Comparison of ENCODE assay signal across 25 cellular contexts in the genomic region with DNA sequence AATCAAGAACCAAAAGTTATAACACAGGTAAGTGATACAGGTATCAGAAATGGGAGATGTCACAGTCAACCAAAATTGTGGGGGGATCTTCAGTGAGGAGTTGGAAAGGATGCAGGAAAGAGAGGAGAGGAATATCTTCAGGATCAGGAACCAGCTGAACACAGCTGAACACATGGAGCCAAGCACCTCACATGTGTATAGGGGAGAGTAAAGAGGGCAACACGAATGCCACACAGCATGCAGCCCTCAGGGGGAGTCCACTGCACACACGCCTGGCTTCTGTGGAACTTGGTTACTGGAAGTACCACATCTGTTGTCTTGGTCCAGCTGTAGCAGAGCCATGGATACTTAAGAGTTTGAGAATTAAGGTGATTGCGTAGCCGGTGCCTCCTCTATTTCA.
DNase-seq lines count a peak whose midpoint lies in the region; FAIRE-seq and TF ChIP-seq lines count a peak whose summit lies in the region.
"Had no signal": no experiment of that assay in that cellular context is flagged by ENCODE, and none has a peak within 500 bp of the region (broad histone marks: within the 10 kb centered on the region; RNA-seq: fewer than 3 reads in every experiment).

No MANE protein-coding gene starts in this region.

- FAIRE-seq in H1 (lab: Jason Lieb, UNC), result no peak
- FAIRE-seq: A204.1, GM12878, GM12892, GM18507 had no signal

- H3K23ac ChIP-seq in H1 (ENCODE audit: insufficient read length), result no peak overlapping the region

- no peak overlapping the region for H4K8ac ChIP-seq in H1 (ENCODE audit: extremely low read depth, insufficient read depth, low read length)

- no peak overlapping the region for H4K5ac ChIP-seq in H1 (ENCODE audit: insufficient read length, low read depth, low read length)

- H2BK20ac ChIP-seq in H1 (ENCODE audit: low read length), result no peak overlapping the region

- H2BK5ac ChIP-seq in H1 (ENCODE audit: low read depth, low read length), result no peak overlapping the region

- H3K4me3 ChIP-seq in H1 (ENCODE audit: extremely low read depth in 1 of 4, insufficient read depth in 2 of 4, low read depth in 3 of 4, low read length in 4 of 4) (no peak overlapping the region), esophagus muscularis mucosa (no peak overlapping the region), osteoblast (ENCODE audit: insufficient read depth, low read length) (no peak overlapping the region), suprapubic skin (no peak overlapping the region)
- H3K4me3 ChIP-seq: BLaER1, GM12878 had no signal

- CTCF ChIA-PET in H1 (lab: Charles Lee; ENCODE audit: partially characterized antibody), result no interaction called here

- H3K27me3 ChIP-seq in H1 (replicated peaks in 1 of 4; ENCODE audit: control insufficient read depth in 3 of 4, extremely low read depth in 1 of 4, insufficient read depth in 3 of 4, low read length in 3 of 4) (no peaks in the 10 kb centered on the region), esophagus muscularis mucosa (peaks cover 0 to 7% (median 0%) of the 10 kb centered on the region in 4 donors), osteoblast (ENCODE audit: insufficient read depth, low read length) (no peaks in the 10 kb centered on the region), suprapubic skin (no peaks in the 10 kb centered on the region)
- H3K27me3 ChIP-seq: BE2C, BLaER1 had no signal

- DNase-seq in H1 (ENCODE audit: low read depth in 1 of 2, low spot score in 2 of 2) (no peak), esophagus muscularis mucosa (ENCODE audit: extremely low spot score) (peak; percentile 45), osteoblast (ENCODE audit: insufficient read length, low spot score, missing footprints) (peak; percentile 56), suprapubic skin (ENCODE audit: low spot score in 2 of 2) (no peak), NCI-H524 (lab: John Stamatoyannopoulos, UW) (no peak)
- DNase-seq: 8988T; ACHN; BE2C; C1 segment of cervical spinal cord; CD4-positive, alpha-beta memory T cell; CD4-positive, CD25-positive, alpha-beta regulatory T cell; CD8-positive, alpha-beta memory T cell; COR-L47; DMS 273 treated with DMSO at 0.1 percent for 48 hours; DMS153; DMS53; DMS79; DND-41; EL; GDM1 had no signal

- peak overlapping the region; percentile 94 for H3K4ac ChIP-seq in H1 (replicated peaks; ENCODE audit: insufficient read length, low read depth, low read length)

- TF ChIP-seq POLR2A in H1 (IDR thresholded peaks at IDR 0.05; ENCODE audit: control extremely low read depth in 1 of 2, low read depth in 2 of 2, low read length in 2 of 2), result no peak
- no peak for TF ChIP-seq POLR2A in esophagus muscularis mucosa (IDR thresholded peaks at IDR 0.05; ENCODE audit: low read depth)
- TF ChIP-seq POLR2A in suprapubic skin (IDR thresholded peaks at IDR 0.05), result no peak

- no peak overlapping the region for H2BK120ac ChIP-seq in H1 (replicated peaks; ENCODE audit: low read depth, low read length)

- no peak overlapping the region for H3K27ac ChIP-seq in H1 (ENCODE audit: low read depth, low read length)
- H3K27ac ChIP-seq in esophagus muscularis mucosa (replicated peaks in 1 of 4), result no peak overlapping the region
- no peak overlapping the region for H3K27ac ChIP-seq in osteoblast (ENCODE audit: low read depth, low read length)
- H3K27ac ChIP-seq in suprapubic skin, result no peak overlapping the region
- H3K27ac ChIP-seq: BLaER1 had no signal

- TF ChIP-seq EP300 in H1 (IDR thresholded peaks at IDR 0.05; ENCODE audit: borderline replicate concordance in 1 of 2, low read depth in 2 of 2, low read length in 2 of 2), result no peak
- no peak for TF ChIP-seq EP300 in esophagus muscularis mucosa (IDR thresholded peaks at IDR 0.05)
- TF ChIP-seq EP300 in suprapubic skin (IDR thresholded peaks at IDR 0.05), result no peak

- no peak for TF ChIP-seq RAD21 in H1 (IDR thresholded peaks at IDR 0.05 in 1 of 2, conservative IDR thresholded peaks at IDR 0.05 in 1 of 2; ENCODE audit: low read depth in 2 of 2, low read length in 2 of 2)

- TF ChIP-seq CTCF in H1 (IDR thresholded peaks at IDR 0.05; ENCODE audit: control extremely low read depth in 1 of 3, insufficient read depth in 1 of 3, low read depth in 1 of 3, low read length in 3 of 3), result no peak
- TF ChIP-seq CTCF in esophagus muscularis mucosa (IDR thresholded peaks at IDR 0.05), result no peak
- no peak for TF ChIP-seq CTCF in osteoblast (IDR thresholded peaks at IDR 0.05; ENCODE audit: extremely low read depth, low read depth, low read length)
- no peak for TF ChIP-seq CTCF in suprapubic skin (IDR thresholded peaks at IDR 0.05)

- H2BK15ac ChIP-seq in H1 (ENCODE audit: low read length), result peak overlapping the region; percentile 97; the same call in 1 of the 2 replicates

- H2AK5ac ChIP-seq in H1 (ENCODE audit: low read depth, low read length), result no peak overlapping the region

- H3K14ac ChIP-seq in H1 (ENCODE audit: insufficient read length), result no peak overlapping the region

- no peak overlapping the region; a peak in 1 of 7 replicates for H3K9ac ChIP-seq in H1 (replicated peaks in 1 of 4; ENCODE audit: extremely low read depth in 1 of 4, low read depth in 3 of 4, low read length in 3 of 4)
- H3K9ac ChIP-seq: BLaER1 had no signal

- H3K79me2 ChIP-seq in H1 (ENCODE audit: control insufficient read depth in 1 of 2, insufficient read depth in 2 of 2, low read length in 2 of 2) (no peaks in the 10 kb centered on the region), osteoblast (ENCODE audit: insufficient read depth, low read length) (no peaks in the 10 kb centered on the region)

- H3K56ac ChIP-seq in H1 (replicated peaks; ENCODE audit: insufficient read length, low read depth, low read length), result no peak overlapping the region

- H2AFZ ChIP-seq in H1 (ENCODE audit: low read length) (no peak overlapping the region), osteoblast (ENCODE audit: low read length) (no peak overlapping the region)

- H3K18ac ChIP-seq in H1 (ENCODE audit: extremely low read depth, low read length), result no peak overlapping the region

- H3K79me1 ChIP-seq in H1 (ENCODE audit: low read depth, low read length), result no peaks in the 10 kb centered on the region

- no peak overlapping the region for H3K4me2 ChIP-seq in H1 (ENCODE audit: insufficient read depth in 1 of 2, low read depth in 2 of 2, low read length in 2 of 2)
- no peak overlapping the region for H3K4me2 ChIP-seq in osteoblast (ENCODE audit: insufficient read depth, low read length)
- H3K4me2 ChIP-seq: BLaER1 had no signal

- peak overlapping the region; percentile 78 for H4K91ac ChIP-seq in H1 (replicated peaks; ENCODE audit: insufficient read length, low read length)

- POLR2A ChIA-PET in H1 (lab: Charles Lee; ENCODE audit: partially characterized antibody), result no interaction called here

- H2BK12ac ChIP-seq in H1 (ENCODE audit: low read depth, low read length), result no peak overlapping the region

- H3K36me3 ChIP-seq in H1 (ENCODE audit: control insufficient read depth in 2 of 4, insufficient read depth in 4 of 4, low read length in 3 of 4), result no peaks in the 10 kb centered on the region; a peak in 2 of 8 replicates
- no peaks in the 10 kb centered on the region for H3K36me3 ChIP-seq in esophagus muscularis mucosa
- H3K36me3 ChIP-seq in osteoblast (ENCODE audit: insufficient read depth, low read length), result no peaks in the 10 kb centered on the region
- H3K36me3 ChIP-seq in suprapubic skin, result no peaks in the 10 kb centered on the region
- H3K36me3 ChIP-seq: BE2C, BLaER1 had no signal

- 86% methylated on average over 4 of the region's 4 CpGs; no CpG with 5 or more reads in 1 of the 2 experiments for WGBS in H1 (ENCODE audit: extremely low coverage in 1 of 2, insufficient coverage in 1 of 2, insufficient read length in 1 of 2, insufficient replicate concordance in 2 of 2, low coverage in 1 of 2, low lambda C conversion rate in 2 of 2, missing lambda C conversion rate in 1 of 2), 2 experiments
- 89% methylated on average over 4 of the region's 4 CpGs for WGBS in esophagus muscularis mucosa
- WGBS in suprapubic skin, result 73% methylated on average over 4 of the region's 4 CpGs

- no peaks in the 10 kb centered on the region for H4K20me1 ChIP-seq in H1 (replicated peaks in 1 of 2; ENCODE audit: control insufficient read depth in 1 of 2, insufficient read depth in 2 of 2, low read length in 2 of 2)
- H4K20me1 ChIP-seq in osteoblast (ENCODE audit: insufficient read depth, low read length), result no peaks in the 10 kb centered on the region
- H4K20me1 ChIP-seq: BLaER1 had no signal

- 0 out of 2 replicates have a peak, but pooled peaks cover 2% of the 10 kb centered on the region for H3K23me2 ChIP-seq in H1 (ENCODE audit: low read depth, low read length)

- intact Hi-C loops in esophagus muscularis mucosa (cut with DNase I), result no loop called here

- no peaks in the 10 kb centered on the region for H3K4me1 ChIP-seq in H1 (replicated peaks in 1 of 4; ENCODE audit: control insufficient read depth in 3 of 4, insufficient read depth in 4 of 4, low read length in 3 of 4)
- H3K4me1 ChIP-seq in esophagus muscularis mucosa, result no peaks in the 10 kb centered on the region
- H3K4me1 ChIP-seq in osteoblast (ENCODE audit: insufficient read depth, low read length), result no peaks in the 10 kb centered on the region
- H3K4me1 ChIP-seq in suprapubic skin, result no peaks in the 10 kb centered on the region
- H3K4me1 ChIP-seq: BE2C, BLaER1 had no signal

- peaks cover 4 to 14% of the 10 kb centered on the region in 2 experiments for H3K9me3 ChIP-seq in H1 (ENCODE audit: insufficient read depth in 2 of 2, low read depth in 1 of 2, low read length in 1 of 2)
- no peaks in the 10 kb centered on the region for H3K9me3 ChIP-seq in esophagus muscularis mucosa
- no peaks in the 10 kb centered on the region for H3K9me3 ChIP-seq in osteoblast (ENCODE audit: low read depth, low read length)
- no peaks in the 10 kb centered on the region for H3K9me3 ChIP-seq in suprapubic skin
- H3K9me3 ChIP-seq: BE2C, BLaER1 had no signal

TF ChIP-seq in H1, 55 proteins besides CTCF, POLR2A, EP300 and RAD21:
- TF ChIP-seq SIN3A (conservative IDR thresholded peaks at IDR 0.05 in 1 of 2, IDR thresholded peaks at IDR 0.05 in 1 of 2; ENCODE audit: low read depth in 1 of 2, low read length in 2 of 2), result no peak
- TF ChIP-seq, protein P1, sequence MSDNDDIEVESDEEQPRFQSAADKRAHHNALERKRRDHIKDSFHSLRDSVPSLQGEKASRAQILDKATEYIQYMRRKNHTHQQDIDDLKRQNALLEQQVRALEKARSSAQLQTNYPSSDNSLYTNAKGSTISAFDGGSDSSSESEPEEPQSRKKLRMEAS (IDR thresholded peaks at IDR 0.05), result no peak
- TF ChIP-seq TEAD4 (IDR thresholded peaks at IDR 0.05; ENCODE audit: low read depth, low read length), result no peak

Comparison
In these comparisons a context has a peak if more than half of its experiments do, and no peak if none do; other contexts are left out.
1. DNase-seq: peak in esophagus muscularis mucosa (single experiment) and osteoblast (single experiment); none in H1 (0 of 2), suprapubic skin (0 of 2) and NCI-H524 (0 of 2).